Comparison of ENCODE assay signal across 15 cellular contexts in the genomic region with DNA sequence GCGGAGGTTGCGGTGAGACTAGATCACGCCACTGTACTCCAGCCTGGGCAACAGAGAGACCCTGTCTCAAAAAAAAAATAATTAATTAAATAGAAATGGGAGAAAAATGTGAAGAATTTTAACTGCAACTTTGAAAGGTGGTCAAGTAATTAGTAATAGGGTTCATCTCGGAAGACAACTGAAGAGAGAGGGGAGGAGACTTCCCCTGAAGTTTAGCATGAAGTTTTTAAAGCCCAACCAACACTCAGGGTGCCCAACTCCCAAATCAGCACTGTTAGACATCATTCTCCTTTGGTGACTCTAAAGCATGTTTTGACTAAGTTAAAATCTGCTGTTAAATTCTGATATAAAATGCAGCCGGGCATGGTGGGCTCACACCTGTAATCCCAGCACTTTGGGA. TPM values are rescaled to one million over a fixed set of nuclear protein-coding genes. Genes with fewer than 3 reads are reported as not detected.
DNase-seq lines count a peak whose midpoint lies in the region; TF ChIP-seq lines count a peak whose summit lies in the region.
"Had no signal": no experiment of that assay in that cellular context is flagged by ENCODE, and none has a peak within 500 bp of the region (broad histone marks: within the 10 kb centered on the region; RNA-seq: fewer than 3 reads in every experiment).

No MANE protein-coding gene starts in this region.

- CTCF ChIA-PET in PC-9 (lab: Charles Lee), result interaction anchor here (1.5 to 1.8 kb wide), 3 partner anchors 8 to 110 kb away, joined by 6 to 21 read pairs (median 13); no protein-coding TSS in a partner anchor

- intact Hi-C loops in PC-9 (cut with micrococcal nuclease; ENCODE audit: unreplicated experiment), result no loop called here

- H3K79me2 ChIP-seq in DOHH2 (ENCODE audit: control insufficient read depth, low read length), result peaks cover 49% of the 10 kb centered on the region
- H3K79me2 ChIP-seq in PC-9 (ENCODE audit: low read depth), result peaks cover 58% of the 10 kb centered on the region
- peaks cover 41% of the 10 kb centered on the region for H3K79me2 ChIP-seq in hepatocyte

- H3K9me3 ChIP-seq in DOHH2 (ENCODE audit: control insufficient read depth, insufficient read depth, low read length), result no peaks in the 10 kb centered on the region
- no peaks in the 10 kb centered on the region for H3K9me3 ChIP-seq in PC-9 (ENCODE audit: insufficient read depth, low read depth)
- no peaks in the 10 kb centered on the region for H3K9me3 ChIP-seq in hepatocyte (ENCODE audit: low read depth)
- H3K9me3 ChIP-seq: pancreas had no signal

- POLR2A ChIA-PET in PC-9 (lab: Charles Lee; ENCODE audit: unreplicated experiment), result interaction anchor here (0.5 to 0.6 kb wide), 4 partner anchors 13 to 113 kb away, joined by 3 to 8 read pairs (median 6); no protein-coding TSS in a partner anchor

- H3K4me1 ChIP-seq in DOHH2 (ENCODE audit: control insufficient read depth, low read length) (peaks cover 27% of the 10 kb centered on the region), PC-9 (replicated peaks; ENCODE audit: insufficient read depth) (peaks cover 47% of the 10 kb centered on the region), hepatocyte (ENCODE audit: insufficient read depth) (peaks cover 5% of the 10 kb centered on the region)

- peaks cover 12% of the 10 kb centered on the region for H4K20me1 ChIP-seq in DOHH2 (ENCODE audit: control insufficient read depth, insufficient read depth, low read depth, low read length)
- peaks cover 12% of the 10 kb centered on the region for H4K20me1 ChIP-seq in PC-9 (ENCODE audit: insufficient read depth)
- peaks cover 12% of the 10 kb centered on the region for H4K20me1 ChIP-seq in hepatocyte (ENCODE audit: insufficient read depth, poor library complexity, severe bottlenecking)

- no peak for DNase-seq in PC-9
- no peak for DNase-seq in hepatocyte (ENCODE audit: low spot score)
- no peak for DNase-seq in AML-193 (lab: John Stamatoyannopoulos, UW)
- no peak for DNase-seq in stimulated activated CD4-positive, alpha-beta T cell treated with anti-CD3 and anti-CD28 coated beads, Interleukin-12 subunit alpha, Interleukin-12 subunit beta, amount 100 ng/mL, for 4 hours
- no peak for DNase-seq in H4 (ENCODE audit: low spot score)
- no peak for DNase-seq in NCI-H446 treated with DMSO at 0.1 percent for 48 hours (lab: John Stamatoyannopoulos, UW)
- DNase-seq: activated CD4-positive, alpha-beta T cell treated with anti-CD3 and anti-CD28 coated beads, Interleukin-2, amount 50 U/mL, for 1 hour; C1 segment of cervical spinal cord; foreskin fibroblast; midbrain; pancreas; SIG-M5; T1000 had no signal

- peak overlapping the region; percentile 94 for H3K4me3 ChIP-seq in DOHH2 (ENCODE audit: low read length)
- H3K4me3 ChIP-seq in PC-9, result peak overlapping the region; percentile 82; the same call in 1 of the 2 replicates
- no peak overlapping the region for H3K4me3 ChIP-seq in hepatocyte

- H2AFZ ChIP-seq in PC-9 (peak overlapping the region; percentile 44; the same call in 1 of the 2 replicates), hepatocyte (no peak overlapping the region)

- peak overlapping the region; percentile 62 for H3K4me2 ChIP-seq in DOHH2 (ENCODE audit: low read length)
- peak overlapping the region; percentile 81 for H3K4me2 ChIP-seq in PC-9
- peak overlapping the region; percentile 78 for H3K4me2 ChIP-seq in hepatocyte

- no peaks in the 10 kb centered on the region for H3F3A ChIP-seq in DOHH2 (ENCODE audit: control insufficient read depth, insufficient read depth)
- peaks cover 58% of the 10 kb centered on the region for H3F3A ChIP-seq in PC-9 (ENCODE audit: insufficient read depth, low read depth)

- BruUV-seq in PC-9 (replicated peaks; lab: Mats Ljungman, UMichigan), result no TSS peak

- WGBS in hepatocyte (ENCODE audit: low lambda C conversion rate, missing lambda C conversion rate), result 86% methylated on average over 5 of the region's 5 CpGs

- TF ChIP-seq CTCF in 22Rv1 (IDR thresholded peaks at IDR 0.05) (no peak), DOHH2 (IDR thresholded peaks at IDR 0.05; ENCODE audit: low read depth, low read length, poor library complexity, severe bottlenecking) (no peak), PC-9 (conservative IDR thresholded peaks at IDR 0.05) (no peak), hepatocyte (IDR thresholded peaks at IDR 0.05; ENCODE audit: poor library complexity) (no peak)

- H3K9me2 ChIP-seq in DOHH2 (replicated peaks; ENCODE audit: control insufficient read depth, low read length), result no peaks in the 10 kb centered on the region
- no peaks in the 10 kb centered on the region for H3K9me2 ChIP-seq in PC-9 (ENCODE audit: insufficient read depth)
- H3K9me2 ChIP-seq in hepatocyte (replicated peaks; ENCODE audit: insufficient read depth), result no peaks in the 10 kb centered on the region

- peak overlapping the region; percentile 95 for H3K27ac ChIP-seq in 22Rv1
- no peak overlapping the region for H3K27ac ChIP-seq in DOHH2 (ENCODE audit: low read depth, low read length)
- peak overlapping the region; percentile 86 for H3K27ac ChIP-seq in PC-9
- no peak overlapping the region for H3K27ac ChIP-seq in hepatocyte

- H3K27me3 ChIP-seq in DOHH2 (ENCODE audit: control insufficient read depth, low read length), result no peaks in the 10 kb centered on the region
- no peaks in the 10 kb centered on the region for H3K27me3 ChIP-seq in PC-9 (ENCODE audit: insufficient read depth, low read depth)
- no peaks in the 10 kb centered on the region for H3K27me3 ChIP-seq in hepatocyte
- H3K27me3 ChIP-seq: pancreas had no signal

- H3K36me3 ChIP-seq in DOHH2 (ENCODE audit: control insufficient read depth, low read length) (peaks cover 34% of the 10 kb centered on the region), PC-9 (ENCODE audit: low read depth) (peaks cover 23% of the 10 kb centered on the region), hepatocyte (replicated peaks; ENCODE audit: insufficient read depth, low read depth) (no peaks in the 10 kb centered on the region)
- H3K36me3 ChIP-seq: pancreas had no signal

RNA-seq across cellular contexts. Expression of a gene that starts 1.5 kb away (rescaled TPM):
- total RNA-seq in PC-9 (2021) (300 and 334 TPM in 2 replicates), hepatocyte (220 and 231 TPM in 2 replicates)
- polyA plus RNA-seq in hepatocyte, result 102 and 106 TPM in 2 replicates
- total RNA-seq in H4 (2014; rRNA removed; shearing (Covaris generic)), result 222 and 250 TPM in 2 replicates

RNA-seq across cellular contexts. Expression of a gene that starts 28.5 kb away (rescaled TPM):
- total RNA-seq in PC-9 (2021) (5.5 and 8.6 TPM in 2 replicates), hepatocyte (2.0 and 2.3 TPM in 2 replicates)
- polyA plus RNA-seq in hepatocyte, result 2.9 and 3.1 TPM in 2 replicates
- total RNA-seq in H4 (2014; rRNA removed; shearing (Covaris generic)), result 0.81 and 0.90 TPM in 2 replicates

Comparison
In these comparisons a context has a peak if more than half of its experiments do, and no peak if none do; other contexts are left out.
1. H3K27ac ChIP-seq: peak in 22Rv1 (single experiment) and PC-9 (single experiment); none in DOHH2 (single experiment) and hepatocyte (single experiment).
2. Peak in every context shown above with its lines, with median percentiles within 50 percentile points of each other: H3K4me2 ChIP-seq.